10 cellular contexts compared by ENCODE assay signal in genomic region chr16:70254095-70254964, GRCh38. TPM values are rescaled to one million over a fixed set of nuclear protein-coding genes. Genes with fewer than 3 reads are reported as not detected.
DNase-seq lines count a peak whose midpoint lies in the region; ATAC-seq and TF ChIP-seq lines count a peak whose summit lies in the region.
"Had no signal": no experiment of that assay in that cellular context is flagged by ENCODE, and none has a peak within 500 bp of the region (broad histone marks: within the 10 kb centered on the region; RNA-seq: fewer than 3 reads in every experiment).

No MANE protein-coding gene starts in this region.

- H3K4me3 ChIP-seq in WI38 (ENCODE audit: low read depth, low read length) (no peak overlapping the region), left lung (no peak overlapping the region)
- H3K4me3 ChIP-seq: thyroid gland had no signal

- H3K27ac Mint-ChIP-seq in CD4-positive, alpha-beta T cell: peak overlapping the region; percentile 55

- POLR2A ChIA-PET in CD4-positive, alpha-beta T cell (lab: Charles Lee): interaction anchor here (1.2 to 1.6 kb wide), 2 partner anchors 35 to 269 kb away, joined by 3 to 5 read pairs; partner anchors contain the start of genes AARS1 and COG4

- peak overlapping the region; percentile 45 for H3K4me3 Mint-ChIP-seq in CD4-positive, alpha-beta T cell
- H3K4me3 Mint-ChIP-seq: activated T-cell treated with anti-CD3 and anti-CD28 coated beads, Interleukin-2, amount 50 U/mL, for 4 hours had no signal

- peaks cover 11 to 19% of the 10 kb centered on the region in 2 donors for H3K4me1 ChIP-seq in left lung

- H3K27ac ChIP-seq in CD4-positive, alpha-beta T cell (ENCODE audit: low read depth, low read length): no peak overlapping the region
- H3K27ac ChIP-seq in left lung: no peak overlapping the region
- H3K27ac ChIP-seq: thyroid gland had no signal

- intact Hi-C loops in CD4-positive, alpha-beta T cell (cut with DNase I, micrococcal nuclease): loop anchor here (5.0 to 10.0 kb wide), 3 partner anchors 33 to 920 kb away; partner anchors contain the start of genes AARS1 (in 1 of the 2), COG4 (in 1 of the 2), COG8 (in 1 of the 2) and NIP7 (in 1 of the 2)
- intact Hi-C loops in left lung (cut with DNase I): no loop called here

- no peaks in the 10 kb centered on the region for H3K27me3 ChIP-seq in CD4-positive, alpha-beta T cell (ENCODE audit: control insufficient read depth, insufficient read depth, low read length)
- H3K27me3 ChIP-seq in left lung: no peaks in the 10 kb centered on the region
- H3K27me3 ChIP-seq: thyroid gland had no signal

- in situ Hi-C loops in GM13976 (cut with MboI; ENCODE audit: low sequenced_read_pairs, unreplicated experiment): no loop called here

- no peaks in the 10 kb centered on the region for H3K27me3 Mint-ChIP-seq in CD4-positive, alpha-beta T cell

- CTCF ChIA-PET in CD4-positive, alpha-beta T cell (lab: Charles Lee): interaction anchor here (0.7 kb wide), 1 partner anchor 39 kb away, joined by 3 read pairs; no protein-coding TSS in a partner anchor

- H3K36me3 ChIP-seq in left lung: peaks cover 6 to 74% of the 10 kb centered on the region in 2 donors

- no peak for DNase-seq in CD4-positive, alpha-beta T cell
- DNase-seq in GM13976 (ENCODE audit: low spot score) (peak; percentile 9), mesenteric fat pad (ENCODE audit: low spot score) (peak; percentile 81), LoVo (ENCODE audit: low spot score) (no peak), left lung (no peak)
- DNase-seq: activated T-cell treated with anti-CD3 and anti-CD28 coated beads, Interleukin-2, amount 50 U/mL, for 4 hours; COR-L47 had no signal

- H3K9me3 ChIP-seq in CD4-positive, alpha-beta T cell (ENCODE audit: control insufficient read depth, low read length): no peaks in the 10 kb centered on the region
- H3K9me3 ChIP-seq in left lung: no peaks in the 10 kb centered on the region
- H3K9me3 ChIP-seq: thyroid gland had no signal

- H3K36me3 Mint-ChIP-seq in CD4-positive, alpha-beta T cell (ENCODE audit: low read depth): peaks cover 61% of the 10 kb centered on the region

- H3K9me3 Mint-ChIP-seq in CD4-positive, alpha-beta T cell: no peaks in the 10 kb centered on the region
- H3K9me3 Mint-ChIP-seq: activated T-cell treated with anti-CD3 and anti-CD28 coated beads, Interleukin-2, amount 50 U/mL, for 4 hours had no signal

- TF ChIP-seq CTCF in CD4-positive, alpha-beta T cell (IDR thresholded peaks at IDR 0.05): peak; percentile 9
- TF ChIP-seq CTCF in GM13976 (IDR thresholded peaks at IDR 0.05; ENCODE audit: borderline replicate concordance, control extremely low read depth, extremely low read depth, insufficient read depth, missing control alignments): no peak
- TF ChIP-seq CTCF in WI38 (IDR thresholded peaks at IDR 0.05; ENCODE audit: low read depth, low read length): peak; percentile 4; the same call in 1 of the 2 replicates
- peak in 1 of 2 donors; percentile 23 for TF ChIP-seq CTCF in left lung (IDR thresholded peaks at IDR 0.05)

- ATAC-seq in CD4-positive, alpha-beta T cell (ENCODE audit: poor library complexity): no peak
- ATAC-seq in GM19328 (IDR thresholded peaks at IDR 0.05; ENCODE audit: unreplicated experiment) (no peak), left lung (no peak)
- ATAC-seq: activated T-cell treated with anti-CD3 and anti-CD28 coated beads, Interleukin-2, amount 50 U/mL, for 4 hours had no signal

- H3K4me1 Mint-ChIP-seq in CD4-positive, alpha-beta T cell (ENCODE audit: low read depth): peaks cover 9% of the 10 kb centered on the region

RNA-seq across cellular contexts. Expression of gene EXOSC6, which starts 2.6 kb away (rescaled TPM):
- total RNA-seq in CD4-positive, alpha-beta T cell: 10 to 100 TPM; 27.8 to 28.2 TPM
- total RNA-seq in mesenteric fat pad (25.8 TPM), left lung (10 to 100 TPM; 17.9 to 29.0 TPM)

RNA-seq across cellular contexts. Expression of gene AARS1, which starts 35.0 kb away (rescaled TPM):
- total RNA-seq in CD4-positive, alpha-beta T cell: 10 to 100 TPM; 10.3 to 11.1 TPM
- 100 TPM for total RNA-seq in mesenteric fat pad
- 100 to 1,000 TPM; 100 to 111 TPM for total RNA-seq in left lung

RNA-seq across cellular contexts. Expression of gene DDX19B, which starts 44.7 kb away (rescaled TPM):
- 10 to 100 TPM; 23.0 TPM for total RNA-seq in CD4-positive, alpha-beta T cell
- total RNA-seq in mesenteric fat pad (26.5 TPM), left lung (10 to 100 TPM; 23.5 to 26.5 TPM)

Comparison
In these comparisons a context has a peak if more than half of its experiments do, and no peak if none do; other contexts are left out.
1. DNase-seq: peak in GM13976 (single experiment) and mesenteric fat pad (single experiment); none in CD4-positive, alpha-beta T cell (0 of 10), LoVo (single experiment) and left lung (0 of 2).
2. intact Hi-C loops: an anchor here in CD4-positive, alpha-beta T cell (5.0 to 10.0 kb wide); none called in left lung.